Comparison of ENCODE assay signal across 8 cellular contexts in genomic region chr21:34885125-34885524, GRCh38.
DNase-seq lines count a peak whose midpoint lies in the region; ATAC-seq, FAIRE-seq and TF ChIP-seq lines count a peak whose summit lies in the region.

No MANE protein-coding gene starts in this region.

- no peak overlapping the region for H2AFZ ChIP-seq in K562 (ENCODE audit: low read depth, low read length)

- H3K4me1 ChIP-seq in K562 (replicated peaks in 1 of 2; ENCODE audit: control insufficient read depth in 2 of 2, insufficient read depth in 2 of 2, low read length in 2 of 2) (peaks cover 29 to 42% of the 10 kb centered on the region in 2 experiments), mononuclear cell (ENCODE audit: insufficient read depth, low read length) (peaks cover 76% of the 10 kb centered on the region)

- ATAC-seq in K562: no peak
- ATAC-seq in HG03460 (IDR thresholded peaks at IDR 0.05; ENCODE audit: unreplicated experiment): no peak

- H3K4me3 ChIP-seq in BJ (ENCODE audit: low read depth, low read length) (peak overlapping the region; percentile 97), K562 (peak overlapping the region; percentile 68), mononuclear cell (ENCODE audit: low read length) (peak overlapping the region; percentile 64)
- peak overlapping the region; percentile 74 for H3K4me3 ChIP-seq in Jurkat, Clone E6-1 (ENCODE audit: low read length)

- intact Hi-C loops in K562 (cut with micrococcal nuclease): loop anchor here (5.0 kb wide), 4 partner anchors 67 to 217 kb away; no protein-coding TSS in a partner anchor
- intact Hi-C loops in posterior vena cava (cut with DNase I): no loop called here

- in situ Hi-C loops in K562 (cut with MboI): loop anchor here (5.0 kb wide), 1 partner anchor 142 kb away; no protein-coding TSS in a partner anchor

- 1% methylated on average over 6 of the region's 6 CpGs for WGBS in K562 (ENCODE audit: insufficient coverage, low coverage, missing lambda C conversion rate)

- no peak for FAIRE-seq in K562 (lab: Jason Lieb, UNC)

- no peaks in the 10 kb centered on the region for H3K9me3 ChIP-seq in K562 (replicated peaks; ENCODE audit: control insufficient read depth, insufficient read depth, low read depth, low read length)
- no peaks in the 10 kb centered on the region for H3K9me3 ChIP-seq in mononuclear cell (ENCODE audit: low read depth, low read length)

- no TSS peak for BruUV-seq in K562 (replicated peaks; lab: Mats Ljungman, UMichigan)

- DNase-seq in BJ (ENCODE audit: low read depth) (no peak), K562 (ENCODE audit: extremely low read depth in 1 of 4, low spot score in 3 of 4) (peak in 2 of 4 experiments; percentile 42 to 47), HPDE6-E6E7 (ENCODE audit: extremely low spot score) (no peak), posterior vena cava (ENCODE audit: low spot score) (no peak)
- DNase-seq in Jurkat, Clone E6-1 (ENCODE audit: low read depth, low spot score): no peak
- DNase-seq in central memory CD4-positive, alpha-beta T cell: no peak

- peak overlapping the region; percentile 67 to 71; a peak in 3 of 4 replicates for H3K9ac ChIP-seq in K562 (ENCODE audit: insufficient read depth in 1 of 2, low read depth in 2 of 2, low read length in 2 of 2)

- TF ChIP-seq EP300 in K562 (IDR thresholded peaks at IDR 0.05; ENCODE audit: low read length): no peak

- peaks cover 10% of the 10 kb centered on the region for H3K36me3 ChIP-seq in BJ (ENCODE audit: control insufficient read depth, insufficient read depth, low read length)
- H3K36me3 ChIP-seq in K562 (ENCODE audit: control insufficient read depth, insufficient read depth, low read length): peaks cover 42% of the 10 kb centered on the region

- CTCF ChIA-PET in BJ (lab: Yijun Ruan, JAX) (interaction anchor here (1.2 to 3.9 kb wide), 2 partner anchors 140 to 955 kb away, joined by 3 to 21 read pairs; no protein-coding TSS in a partner anchor), K562 (lab: Yijun Ruan, JAX; ENCODE audit: low intra/inter-chr PET ratio) (no interaction called here)

- peaks cover 16% of the 10 kb centered on the region for H4K20me1 ChIP-seq in K562 (replicated peaks; ENCODE audit: control insufficient read depth, insufficient read depth, low read length)

- TF ChIP-seq POLR2A in K562 (conservative IDR thresholded peaks at IDR 0.05): no peak

- no peak for TF ChIP-seq RAD21 in K562 (CRISPR knock-in tag; conservative IDR thresholded peaks at IDR 0.05 in 1 of 2, IDR thresholded peaks at IDR 0.05 in 1 of 2)

- peak overlapping the region; percentile 85 for H3K4me2 ChIP-seq in K562 (ENCODE audit: insufficient read depth, low read length)

- H3K79me2 ChIP-seq in K562 (ENCODE audit: control insufficient read depth, insufficient read depth, low read length): peaks cover 92% of the 10 kb centered on the region

- POLR2A ChIA-PET in BJ (lab: Charles Lee) (no interaction called here), K562 (lab: Yijun Ruan, JAX) (interaction anchor here (0.6 to 5.4 kb wide), 9 partner anchors 8 to 207 kb away, joined by 3 to 42 read pairs (median 5); no protein-coding TSS in a partner anchor)

- TF ChIP-seq CTCF in BJ (IDR thresholded peaks at IDR 0.05; ENCODE audit: insufficient read depth, low read depth, low read length) (no peak), K562 (IDR thresholded peaks at IDR 0.05 in 2 of 3, conservative IDR thresholded peaks at IDR 0.05 in 1 of 3; ENCODE audit: insufficient read depth in 2 of 3, low read depth in 1 of 3, low read length in 3 of 3) (no peak)

- H3K9me1 ChIP-seq in K562 (ENCODE audit: control insufficient read depth, insufficient read depth, low read length): no peaks in the 10 kb centered on the region

- H3K27me3 ChIP-seq in BJ (ENCODE audit: control insufficient read depth, insufficient read depth, low read length) (no peaks in the 10 kb centered on the region), K562 (ENCODE audit: control insufficient read depth in 2 of 2, insufficient read depth in 2 of 2, low read length in 2 of 2) (no peaks in the 10 kb centered on the region), mononuclear cell (ENCODE audit: insufficient read depth, low read length) (no peaks in the 10 kb centered on the region)

- peak overlapping the region; percentile 8; the same call in 1 of the 3 replicates for H3K27ac ChIP-seq in K562 (ENCODE audit: extremely low read depth, low read depth, low read length)

TF ChIP-seq in K562, 482 proteins besides CTCF, POLR2A, EP300 and RAD21 (continues in another document):
- TF ChIP-seq ARID1B (IDR thresholded peaks at IDR 0.05) (peak; percentile 52), RCOR1 (IDR thresholded peaks at IDR 0.05; ENCODE audit: borderline replicate concordance in 1 of 2, low read depth in 2 of 2, low read length in 2 of 2) (peak in 1 of 2 experiments; percentile 86; a peak in 2 of 4 replicates), NR2C2 (CRISPR knock-in tag; IDR thresholded peaks at IDR 0.05) (no peak), NR2C2 (tag; IDR thresholded peaks at IDR 0.05) (0 out of 2 replicates have a peak, but pooled peaks have one; percentile 29), MYC (IDR thresholded peaks at IDR 0.05; ENCODE audit: low read depth, low read length) (no peak), MYC (CRISPR knock-in tag; IDR thresholded peaks at IDR 0.05; ENCODE audit: borderline replicate concordance, low read depth) (no peak), SIN3A (IDR thresholded peaks at IDR 0.05; ENCODE audit: borderline replicate concordance in 2 of 2, control insufficient read depth in 1 of 2, low read depth in 2 of 2, low read length in 2 of 2) (0 out of 4 replicates have a peak, but pooled peaks of 1 of the 2 experiments have one; percentile 28), SMARCA4 (IDR thresholded peaks at IDR 0.05) (peak; percentile 67), ZBTB7A (IDR thresholded peaks at IDR 0.05; ENCODE audit: borderline replicate concordance, control insufficient read depth, low read depth, low read length) (0 out of 2 replicates have a peak, but pooled peaks have one; percentile 30), GATA2 (CRISPR knock-in tag; IDR thresholded peaks at IDR 0.05) (peak; percentile 13; the same call in 1 of the 2 replicates), FOXM1 (IDR thresholded peaks at IDR 0.05; ENCODE audit: low read depth) (no peak), FOXM1 (CRISPR knock-in tag; IDR thresholded peaks at IDR 0.05; ENCODE audit: low read depth) (no peak), SMARCB1 (IDR thresholded peaks at IDR 0.05; ENCODE audit: insufficient read length, low read depth) (peak; percentile 69), MTA1 (IDR thresholded peaks at IDR 0.05; ENCODE audit: borderline replicate concordance) (no peak), DPF2 (IDR thresholded peaks at IDR 0.05) (peak; percentile 39; the same call in 1 of the 2 replicates), ATF1 (CRISPR knock-in tag; IDR thresholded peaks at IDR 0.05) (no peak), ATF1 (tag; IDR thresholded peaks at IDR 0.05) (0 out of 2 replicates have a peak, but pooled peaks have one; percentile 8), SMARCE1 (IDR thresholded peaks at IDR 0.05) (peak; percentile 72; the same call in 1 of the 2 replicates), ZNF174 (CRISPR knock-in tag; IDR thresholded peaks at IDR 0.05) (no peak)
